ENCODE assay signal across 8 cellular contexts in genomic region chr4:174284181-174284886, GRCh38. TPM values are rescaled to one million over a fixed set of nuclear protein-coding genes. Genes with fewer than 3 reads are reported as not detected.
DNase-seq lines count a peak whose midpoint lies in the region; ATAC-seq and TF ChIP-seq lines count a peak whose summit lies in the region.

No MANE protein-coding gene starts in this region.

- peak overlapping the region; percentile 90 for H3K4me2 ChIP-seq in Karpas-422 (ENCODE audit: low read depth, low read length, poor library complexity, severe bottlenecking)

- CTCF ChIA-PET in activated CD8-positive, alpha-beta T cell treated with anti-CD3 and anti-CD28 coated beads, Interleukin-2, amount 10 ng/mL, durations not matched to agents 7 days and 5 days (lab: Charles Lee) = interaction anchor here (1.4 to 3.0 kb wide), 2 partner anchors 34 to 36 kb away, joined by 3 to 9 read pairs; no protein-coding TSS in a partner anchor

- no peak for TF ChIP-seq CTCF in heart right ventricle (IDR thresholded peaks at IDR 0.05)
- TF ChIP-seq CTCF in psoas muscle (IDR thresholded peaks at IDR 0.05) = no peak

- H3K4me1 Mint-ChIP-seq in activated CD8-positive, alpha-beta T cell treated with anti-CD3 and anti-CD28 coated beads, Interleukin-2, amount 10 ng/mL, durations not matched to agents 7 days and 5 days (ENCODE audit: low read depth) = peaks cover 55% of the 10 kb centered on the region

- H3K4me1 ChIP-seq in ES-I3 (ENCODE audit: insufficient read depth, low read length) (0 out of 2 replicates have a peak, but pooled peaks cover 2% of the 10 kb centered on the region), Karpas-422 (ENCODE audit: low read length) (peaks cover 23% of the 10 kb centered on the region), heart right ventricle (peaks cover 5 to 49% (median 39%) of the 10 kb centered on the region in 9 donors), psoas muscle (peaks cover 43% of the 10 kb centered on the region)

- peak overlapping the region; percentile 100 for H3K27ac Mint-ChIP-seq in activated CD8-positive, alpha-beta T cell treated with anti-CD3 and anti-CD28 coated beads, Interleukin-2, amount 10 ng/mL, durations not matched to agents 7 days and 5 days

- peaks cover 69% of the 10 kb centered on the region for H3K79me2 ChIP-seq in Karpas-422 (ENCODE audit: low read length)

- H3K9me2 ChIP-seq in Karpas-422 (replicated peaks; ENCODE audit: insufficient read depth, low read length) = no peaks in the 10 kb centered on the region

- H3K27me3 ChIP-seq in Karpas-422 (ENCODE audit: low read length) (no peaks in the 10 kb centered on the region), heart right ventricle (no peaks in the 10 kb centered on the region), psoas muscle (ENCODE audit: insufficient read depth in 3 of 3, low read length in 2 of 3) (no peaks in the 10 kb centered on the region)

- POLR2A ChIA-PET in activated CD8-positive, alpha-beta T cell treated with anti-CD3 and anti-CD28 coated beads, Interleukin-2, amount 10 ng/mL, durations not matched to agents 7 days and 5 days (lab: Charles Lee) = interaction anchor here (0.8 to 1.6 kb wide), 9 partner anchors 13 to 238 kb away, joined by 3 to 5 read pairs (median 3); partner anchors contain the start of gene HPGD

- no peaks in the 10 kb centered on the region for H3K27me3 Mint-ChIP-seq in activated CD8-positive, alpha-beta T cell treated with anti-CD3 and anti-CD28 coated beads, Interleukin-2, amount 10 ng/mL, durations not matched to agents 7 days and 5 days (ENCODE audit: low read depth)

- intact Hi-C loops in heart right ventricle (cut with DNase I) (no loop called here), psoas muscle (cut with DNase I) (no loop called here), posterior cingulate gyrus (cut with DNase I) (no loop called here)

- H3K4me3 ChIP-seq in Karpas-422 (ENCODE audit: low read length) (peak overlapping the region; percentile 89), heart right ventricle (peak overlapping the region; percentile 69 to 91 (median 83)), psoas muscle (peak overlapping the region; percentile 94)

- 3 to 4% methylated on average over 19 of the region's 19 CpGs for WGBS in heart right ventricle, 2 donors
- WGBS in psoas muscle, 3 donors = 3 to 4% (median 3%) methylated on average over 19 of the region's 19 CpGs

- peak overlapping the region; percentile 89 for H3K27ac ChIP-seq in Karpas-422 (ENCODE audit: low read length)
- peak overlapping the region; percentile 95 to 98 (median 96) for H3K27ac ChIP-seq in heart right ventricle
- peak overlapping the region; percentile 100 for H3K27ac ChIP-seq in psoas muscle

- H3K9ac ChIP-seq in ES-I3 (ENCODE audit: low read depth, low read length) = peak overlapping the region; percentile 99
- H3K9ac ChIP-seq in Karpas-422 (ENCODE audit: low read length) = peak overlapping the region; percentile 91

- ATAC-seq in GM21723 (IDR thresholded peaks at IDR 0.05; ENCODE audit: unreplicated experiment) (peak; percentile 13), heart right ventricle (peak in 5 of 8 donors; percentile 1 to 20 (median 7)), psoas muscle (peak; percentile 30 to 41 (median 38))
- ATAC-seq in activated CD8-positive, alpha-beta T cell treated with anti-CD3 and anti-CD28 coated beads, Interleukin-2, amount 10 ng/mL, durations not matched to agents 7 days and 5 days = no peak

- peak overlapping the region; percentile 99 for H3K4me3 Mint-ChIP-seq in activated CD8-positive, alpha-beta T cell treated with anti-CD3 and anti-CD28 coated beads, Interleukin-2, amount 10 ng/mL, durations not matched to agents 7 days and 5 days

- peak overlapping the region; percentile 99; the same call in 1 of the 2 replicates for H2AFZ ChIP-seq in Karpas-422 (ENCODE audit: low read length)

- H3K36me3 Mint-ChIP-seq in activated CD8-positive, alpha-beta T cell treated with anti-CD3 and anti-CD28 coated beads, Interleukin-2, amount 10 ng/mL, durations not matched to agents 7 days and 5 days (ENCODE audit: low read depth) = peaks cover 36% of the 10 kb centered on the region

- DNase-seq in Karpas-422 (peak; percentile 45), heart right ventricle (no peak), psoas muscle (no peak), hypothalamus (lab: John Stamatoyannopoulos, UW) (no peak), posterior cingulate gyrus (no peak)
- DNase-seq in activated CD8-positive, alpha-beta T cell treated with anti-CD3 and anti-CD28 coated beads, Interleukin-2, amount 10 ng/mL, durations not matched to agents 7 days and 5 days = no peak

- H3K9me3 Mint-ChIP-seq in activated CD8-positive, alpha-beta T cell treated with anti-CD3 and anti-CD28 coated beads, Interleukin-2, amount 10 ng/mL, durations not matched to agents 7 days and 5 days (ENCODE audit: insufficient read depth) = no peaks in the 10 kb centered on the region

- H4K20me1 ChIP-seq in Karpas-422 (ENCODE audit: insufficient read depth, low read depth, low read length) = no peaks in the 10 kb centered on the region

- no peaks in the 10 kb centered on the region for H3K9me3 ChIP-seq in ES-I3 (ENCODE audit: control insufficient read depth, insufficient read depth, low read length)
- no peaks in the 10 kb centered on the region for H3K9me3 ChIP-seq in Karpas-422 (ENCODE audit: low read length)
- peaks cover 0 to 6% (median 0%) of the 10 kb centered on the region in 11 donors for H3K9me3 ChIP-seq in heart right ventricle
- H3K9me3 ChIP-seq in psoas muscle = no peaks in the 10 kb centered on the region

- H3K36me3 ChIP-seq in ES-I3 (ENCODE audit: insufficient read depth, low read length) (no peaks in the 10 kb centered on the region), Karpas-422 (ENCODE audit: insufficient read depth, low read length) (no peaks in the 10 kb centered on the region; the same call in 1 of the 2 replicates), heart right ventricle (peaks cover 0 to 9% (median 0%) of the 10 kb centered on the region in 9 donors), psoas muscle (ENCODE audit: insufficient read depth in 1 of 2, low read depth in 1 of 2) (no peaks in the 10 kb centered on the region)

RNA-seq across cellular contexts. Expression of gene CEP44, which starts 0.6 kb away (rescaled TPM):
- 7.8 and 17.4 TPM in 2 replicates for total RNA-seq in Karpas-422 (2014; rRNA removed; shearing (Covaris generic); ENCODE audit: low replicate concordance)
- 10 to 100 TPM; 19.1 to 21.2 TPM for total RNA-seq in activated CD8-positive, alpha-beta T cell treated with anti-CD3 and anti-CD28 coated beads, Interleukin-2, amount 10 ng/mL, durations not matched to agents 7 days and 5 days
- total RNA-seq in heart right ventricle = 10 to 100 TPM in 9 of 10 donors, 1 to 10 TPM in 1; 8.9 to 16.1 (median 12.4) TPM
- polyA plus RNA-seq in heart right ventricle = 10 to 100 TPM in 1 of 2 donors, 1 to 10 TPM in 1; 3.9 to 12.9 TPM
- 1 to 10 TPM; 5.4 to 8.1 (median 7.4) TPM for total RNA-seq in psoas muscle
- polyA plus RNA-seq in psoas muscle = 1 to 10 TPM; 3.4 to 7.7 (median 3.7) TPM

RNA-seq across cellular contexts. Expression of gene FBXO8, which starts 0.9 kb away (rescaled TPM):
- total RNA-seq in Karpas-422 (2014; rRNA removed; shearing (Covaris generic); ENCODE audit: low replicate concordance) = 7.9 and 13.5 TPM in 2 replicates
- 10 to 100 TPM; 13.7 to 16.6 TPM for total RNA-seq in activated CD8-positive, alpha-beta T cell treated with anti-CD3 and anti-CD28 coated beads, Interleukin-2, amount 10 ng/mL, durations not matched to agents 7 days and 5 days
- total RNA-seq in heart right ventricle (10 to 100 TPM; 22.2 to 40.0 (median 29.4) TPM), psoas muscle (10 to 100 TPM in 2 of 4 donors, 1 to 10 TPM in 2; 7.2 to 11.9 (median 9.9) TPM)
- polyA plus RNA-seq in heart right ventricle (10 to 100 TPM; 18.3 to 19.1 TPM), psoas muscle (10 to 100 TPM in 2 of 3 donors, 1 to 10 TPM in 1; 9.3 to 21.4 (median 10.2) TPM)
